1 cellular context compared by ENCODE assay signal in the genomic region with DNA sequence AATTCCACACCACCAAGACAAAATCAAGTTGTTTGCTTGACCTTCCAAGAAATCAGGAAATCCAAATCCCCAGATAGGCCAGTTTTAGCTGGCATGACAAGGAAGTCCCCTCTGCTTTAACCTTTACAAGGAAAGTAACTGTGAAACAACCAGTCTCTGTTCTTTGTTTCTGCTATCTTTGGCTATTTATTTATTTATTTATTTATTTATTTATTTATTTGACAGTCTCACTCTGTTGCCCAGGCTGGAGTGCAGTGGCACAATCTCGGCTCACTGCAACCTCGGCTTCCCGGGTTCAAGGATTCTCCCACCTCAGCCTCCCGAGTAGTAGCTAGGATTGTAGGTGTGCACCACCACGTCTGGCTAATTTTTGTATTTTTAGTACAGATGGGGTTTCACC.
TF ChIP-seq lines count a peak whose summit lies in the region.

No MANE protein-coding gene starts in this region.

TF ChIP-seq in GM23338, 12 proteins besides CTCF, POLR2A, EP300 and RAD21 (continued from another document):
- TF ChIP-seq ZNF114 (CRISPR knock-in tag; IDR thresholded peaks at IDR 0.05): no peak
- no peak for TF ChIP-seq CREB1 (CRISPR knock-in tag; IDR thresholded peaks at IDR 0.05; ENCODE audit: low read depth)
- TF ChIP-seq, protein P1, sequence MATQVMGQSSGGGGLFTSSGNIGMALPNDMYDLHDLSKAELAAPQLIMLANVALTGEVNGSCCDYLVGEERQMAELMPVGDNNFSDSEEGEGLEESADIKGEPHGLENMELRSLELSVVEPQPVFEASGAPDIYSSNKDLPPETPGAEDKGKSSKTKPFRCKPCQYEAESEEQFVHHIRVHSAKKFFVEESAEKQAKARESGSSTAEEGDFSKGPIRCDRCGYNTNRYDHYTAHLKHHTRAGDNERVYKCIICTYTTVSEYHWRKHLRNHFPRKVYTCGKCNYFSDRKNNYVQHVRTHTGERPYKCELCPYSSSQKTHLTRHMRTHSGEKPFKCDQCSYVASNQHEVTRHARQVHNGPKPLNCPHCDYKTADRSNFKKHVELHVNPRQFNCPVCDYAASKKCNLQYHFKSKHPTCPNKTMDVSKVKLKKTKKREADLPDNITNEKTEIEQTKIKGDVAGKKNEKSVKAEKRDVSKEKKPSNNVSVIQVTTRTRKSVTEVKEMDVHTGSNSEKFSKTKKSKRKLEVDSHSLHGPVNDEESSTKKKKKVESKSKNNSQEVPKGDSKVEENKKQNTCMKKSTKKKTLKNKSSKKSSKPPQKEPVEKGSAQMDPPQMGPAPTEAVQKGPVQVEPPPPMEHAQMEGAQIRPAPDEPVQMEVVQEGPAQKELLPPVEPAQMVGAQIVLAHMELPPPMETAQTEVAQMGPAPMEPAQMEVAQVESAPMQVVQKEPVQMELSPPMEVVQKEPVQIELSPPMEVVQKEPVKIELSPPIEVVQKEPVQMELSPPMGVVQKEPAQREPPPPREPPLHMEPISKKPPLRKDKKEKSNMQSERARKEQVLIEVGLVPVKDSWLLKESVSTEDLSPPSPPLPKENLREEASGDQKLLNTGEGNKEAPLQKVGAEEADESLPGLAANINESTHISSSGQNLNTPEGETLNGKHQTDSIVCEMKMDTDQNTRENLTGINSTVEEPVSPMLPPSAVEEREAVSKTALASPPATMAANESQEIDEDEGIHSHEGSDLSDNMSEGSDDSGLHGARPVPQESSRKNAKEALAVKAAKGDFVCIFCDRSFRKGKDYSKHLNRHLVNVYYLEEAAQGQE (IDR thresholded peaks at IDR 0.05; ENCODE audit: unreplicated experiment): no peak
- TF ChIP-seq ZNF331 (CRISPR knock-in tag; IDR thresholded peaks at IDR 0.05; ENCODE audit: low read depth): no peak
- TF ChIP-seq, protein P2, sequence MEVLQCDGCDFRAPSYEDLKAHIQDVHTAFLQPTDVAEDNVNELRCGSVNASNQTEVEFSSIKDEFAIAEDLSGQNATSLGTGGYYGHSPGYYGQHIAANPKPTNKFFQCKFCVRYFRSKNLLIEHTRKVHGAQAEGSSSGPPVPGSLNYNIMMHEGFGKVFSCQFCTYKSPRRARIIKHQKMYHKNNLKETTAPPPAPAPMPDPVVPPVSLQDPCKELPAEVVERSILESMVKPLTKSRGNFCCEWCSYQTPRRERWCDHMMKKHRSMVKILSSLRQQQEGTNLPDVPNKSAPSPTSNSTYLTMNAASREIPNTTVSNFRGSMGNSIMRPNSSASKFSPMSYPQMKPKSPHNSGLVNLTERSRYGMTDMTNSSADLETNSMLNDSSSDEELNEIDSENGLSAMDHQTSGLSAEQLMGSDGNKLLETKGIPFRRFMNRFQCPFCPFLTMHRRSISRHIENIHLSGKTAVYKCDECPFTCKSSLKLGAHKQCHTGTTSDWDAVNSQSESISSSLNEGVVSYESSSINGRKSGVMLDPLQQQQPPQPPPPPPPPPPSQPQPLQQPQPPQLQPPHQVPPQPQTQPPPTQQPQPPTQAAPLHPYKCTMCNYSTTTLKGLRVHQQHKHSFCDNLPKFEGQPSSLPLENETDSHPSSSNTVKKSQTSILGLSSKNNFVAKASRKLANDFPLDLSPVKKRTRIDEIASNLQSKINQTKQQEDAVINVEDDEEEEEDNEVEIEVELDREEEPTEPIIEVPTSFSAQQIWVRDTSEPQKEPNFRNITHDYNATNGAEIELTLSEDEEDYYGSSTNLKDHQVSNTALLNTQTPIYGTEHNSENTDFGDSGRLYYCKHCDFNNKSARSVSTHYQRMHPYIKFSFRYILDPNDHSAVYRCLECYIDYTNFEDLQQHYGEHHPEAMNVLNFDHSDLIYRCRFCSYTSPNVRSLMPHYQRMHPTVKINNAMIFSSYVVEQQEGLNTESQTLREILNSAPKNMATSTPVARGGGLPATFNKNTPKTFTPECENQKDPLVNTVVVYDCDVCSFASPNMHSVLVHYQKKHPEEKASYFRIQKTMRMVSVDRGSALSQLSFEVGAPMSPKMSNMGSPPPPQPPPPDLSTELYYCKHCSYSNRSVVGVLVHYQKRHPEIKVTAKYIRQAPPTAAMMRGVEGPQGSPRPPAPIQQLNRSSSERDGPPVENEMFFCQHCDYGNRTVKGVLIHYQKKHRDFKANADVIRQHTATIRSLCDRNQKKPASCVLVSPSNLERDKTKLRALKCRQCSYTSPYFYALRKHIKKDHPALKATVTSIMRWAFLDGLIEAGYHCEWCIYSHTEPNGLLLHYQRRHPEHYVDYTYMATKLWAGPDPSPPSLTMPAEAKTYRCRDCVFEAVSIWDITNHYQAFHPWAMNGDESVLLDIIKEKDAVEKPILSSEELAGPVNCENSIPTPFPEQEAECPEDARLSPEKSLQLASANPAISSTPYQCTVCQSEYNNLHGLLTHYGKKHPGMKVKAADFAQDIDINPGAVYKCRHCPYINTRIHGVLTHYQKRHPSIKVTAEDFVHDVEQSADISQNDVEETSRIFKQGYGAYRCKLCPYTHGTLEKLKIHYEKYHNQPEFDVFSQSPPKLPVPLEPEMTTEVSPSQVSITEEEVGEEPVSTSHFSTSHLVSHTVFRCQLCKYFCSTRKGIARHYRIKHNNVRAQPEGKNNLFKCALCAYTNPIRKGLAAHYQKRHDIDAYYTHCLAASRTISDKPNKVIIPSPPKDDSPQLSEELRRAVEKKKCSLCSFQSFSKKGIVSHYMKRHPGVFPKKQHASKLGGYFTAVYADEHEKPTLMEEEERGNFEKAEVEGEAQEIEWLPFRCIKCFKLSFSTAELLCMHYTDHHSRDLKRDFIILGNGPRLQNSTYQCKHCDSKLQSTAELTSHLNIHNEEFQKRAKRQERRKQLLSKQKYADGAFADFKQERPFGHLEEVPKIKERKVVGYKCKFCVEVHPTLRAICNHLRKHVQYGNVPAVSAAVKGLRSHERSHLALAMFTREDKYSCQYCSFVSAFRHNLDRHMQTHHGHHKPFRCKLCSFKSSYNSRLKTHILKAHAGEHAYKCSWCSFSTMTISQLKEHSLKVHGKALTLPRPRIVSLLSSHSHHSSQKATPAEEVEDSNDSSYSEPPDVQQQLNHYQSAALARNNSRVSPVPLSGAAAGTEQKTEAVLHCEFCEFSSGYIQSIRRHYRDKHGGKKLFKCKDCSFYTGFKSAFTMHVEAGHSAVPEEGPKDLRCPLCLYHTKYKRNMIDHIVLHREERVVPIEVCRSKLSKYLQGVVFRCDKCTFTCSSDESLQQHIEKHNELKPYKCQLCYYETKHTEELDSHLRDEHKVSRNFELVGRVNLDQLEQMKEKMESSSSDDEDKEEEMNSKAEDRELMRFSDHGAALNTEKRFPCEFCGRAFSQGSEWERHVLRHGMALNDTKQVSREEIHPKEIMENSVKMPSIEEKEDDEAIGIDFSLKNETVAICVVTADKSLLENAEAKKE (CRISPR knock-in tag; IDR thresholded peaks at IDR 0.05): no peak
